Comparison of ENCODE assay signal across 10 cellular contexts in the genomic region with DNA sequence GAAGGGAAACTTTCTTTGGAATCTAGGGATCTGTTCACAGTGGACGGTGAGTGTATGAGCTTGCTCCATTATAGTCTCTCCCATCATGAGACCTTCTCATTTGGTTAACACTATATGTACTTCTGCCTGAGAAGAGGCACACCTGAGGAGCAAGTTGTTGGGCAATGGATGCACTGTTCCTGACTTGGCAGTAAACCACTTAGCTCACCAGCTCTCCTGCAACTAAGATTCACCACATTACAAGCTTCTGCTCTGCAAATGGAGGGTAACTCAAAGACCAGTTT. TPM values are rescaled to one million over a fixed set of nuclear protein-coding genes. Genes with fewer than 3 reads are reported as not detected.
A peak's percentile ranks its signal among the peaks of the same experiment; 100 is the strongest.
DNase-seq lines count a peak whose midpoint lies in the region; TF ChIP-seq lines count a peak whose summit lies in the region.
"Had no signal": no experiment of that assay in that cellular context is flagged by ENCODE, and none has a peak within 500 bp of the region (broad histone marks: within the 10 kb centered on the region; RNA-seq: fewer than 3 reads in every experiment).

No MANE protein-coding gene starts in this region.

- DNase-seq in GM12865 (ENCODE audit: low read depth): no peak
- no peak for DNase-seq in MM.1S
- no peak for DNase-seq in epithelial cell of prostate (ENCODE audit: low read depth, low spot score)
- DNase-seq in adrenal gland: no peak
- no peak for DNase-seq in NCI-H2171 treated with DMSO at 0.1 percent for 48 hours (lab: John Stamatoyannopoulos, UW)
- DNase-seq in foreskin fibroblast: no peak
- DNase-seq in GM10266 (ENCODE audit: extremely low spot score): no peak
- DNase-seq: stimulated activated CD4-positive, alpha-beta T cell treated with anti-CD3 and anti-CD28 coated beads, Interleukin-12 subunit alpha, Interleukin-12 subunit beta, amount 100 ng/mL, for 4 hours; SW 1271 had no signal

- TF ChIP-seq CTCF in GM12865 (IDR thresholded peaks at IDR 0.05; ENCODE audit: insufficient read depth, low read depth, low read length, missing control alignments) (no peak), MM.1S (IDR thresholded peaks at IDR 0.05; ENCODE audit: low read length) (no peak), parathyroid adenoma (IDR thresholded peaks at IDR 0.05) (no peak), adrenal gland (IDR thresholded peaks at IDR 0.05) (no peak), foreskin fibroblast (IDR thresholded peaks at IDR 0.05; ENCODE audit: low read depth, low read length) (no peak), GM10266 (IDR thresholded peaks at IDR 0.05; ENCODE audit: control insufficient read depth, insufficient read depth, low read depth, missing control alignments) (no peak)

- 58 to 69% (median 64%) methylated on average over 1 of the region's 1 CpG for WGBS in adrenal gland, 4 donors

- H3K79me2 ChIP-seq in MM.1S (ENCODE audit: low read length) (peaks cover 84% of the 10 kb centered on the region), parathyroid adenoma (peaks cover 18% of the 10 kb centered on the region)

- H4K20me1 ChIP-seq in MM.1S (ENCODE audit: insufficient read depth, low read length): 0 out of 2 replicates have a peak, but pooled peaks cover 2% of the 10 kb centered on the region

- intact Hi-C loops in adrenal gland (cut with DNase I): no loop called here

- H3K9me2 ChIP-seq in MM.1S (replicated peaks; ENCODE audit: insufficient read depth, low read length): no peaks in the 10 kb centered on the region

- H3K4me1 ChIP-seq in MM.1S (ENCODE audit: low read length) (peaks cover 15% of the 10 kb centered on the region), parathyroid adenoma (peaks cover 5% of the 10 kb centered on the region), adrenal gland (replicated peaks in 1 of 2) (peaks cover 37 to 40% of the 10 kb centered on the region in 2 donors)

- peaks cover 17% of the 10 kb centered on the region for H3F3A ChIP-seq in MM.1S (ENCODE audit: insufficient read depth, low read length)

- 0 out of 2 replicates have a peak overlapping the region, but pooled peaks have one; percentile 5 for H2AFZ ChIP-seq in MM.1S (ENCODE audit: low read length)
- H2AFZ ChIP-seq in parathyroid adenoma: no peak overlapping the region

- peak overlapping the region; percentile 86 for H3K4me2 ChIP-seq in MM.1S (ENCODE audit: low read depth, low read length)
- no peak overlapping the region for H3K4me2 ChIP-seq in parathyroid adenoma (ENCODE audit: low read length)

- peak overlapping the region; percentile 90; the same call in 1 of the 2 replicates for H3K27ac ChIP-seq in MM.1S (ENCODE audit: low read length)
- peak overlapping the region; percentile 65 for H3K27ac ChIP-seq in epithelial cell of prostate
- H3K27ac ChIP-seq in parathyroid adenoma: peak overlapping the region; percentile 19
- H3K27ac ChIP-seq in adrenal gland: peak overlapping the region in 2 of 5 donors; percentile 58 to 79

- H3K4me3 ChIP-seq in GM12865 (ENCODE audit: low read depth, low read length) (peak overlapping the region; percentile 72), MM.1S (ENCODE audit: low read length) (peak overlapping the region; percentile 56), parathyroid adenoma (ENCODE audit: low read depth, low read length) (no peak overlapping the region), adrenal gland (no peak overlapping the region), foreskin fibroblast (ENCODE audit: low read depth in 1 of 2, low read length in 2 of 2) (no peak overlapping the region)

- no peaks in the 10 kb centered on the region for H3K9me3 ChIP-seq in MM.1S (replicated peaks; ENCODE audit: insufficient read depth, low read length)
- H3K9me3 ChIP-seq in parathyroid adenoma (ENCODE audit: control insufficient read depth, low read length): no peaks in the 10 kb centered on the region
- H3K9me3 ChIP-seq in adrenal gland (replicated peaks in 1 of 3): no peaks in the 10 kb centered on the region

- no peaks in the 10 kb centered on the region for H3K27me3 ChIP-seq in MM.1S (replicated peaks; ENCODE audit: insufficient read depth, low read length)
- H3K27me3 ChIP-seq in parathyroid adenoma (ENCODE audit: control insufficient read depth, insufficient read depth, low read length): no peaks in the 10 kb centered on the region
- no peaks in the 10 kb centered on the region for H3K27me3 ChIP-seq in adrenal gland

- 0 out of 2 replicates have a peak overlapping the region, but pooled peaks have one; percentile 61 for H3K9ac ChIP-seq in MM.1S (ENCODE audit: low read length)
- H3K9ac ChIP-seq in parathyroid adenoma: no peak overlapping the region

- no peak for TF ChIP-seq POLR2A in adrenal gland (IDR thresholded peaks at IDR 0.05)

- no peaks in the 10 kb centered on the region for H3K36me3 ChIP-seq in MM.1S (replicated peaks; ENCODE audit: insufficient read depth, low read length)
- no peaks in the 10 kb centered on the region for H3K36me3 ChIP-seq in parathyroid adenoma (ENCODE audit: control insufficient read depth, insufficient read depth, low read length)
- H3K36me3 ChIP-seq in adrenal gland (replicated peaks in 1 of 2): no peaks in the 10 kb centered on the region

RNA-seq across cellular contexts. Expression of a gene that starts 10.2 kb away (rescaled TPM):
- 100 to 1,000 TPM; 189 to 334 (median 230) TPM for total RNA-seq in adrenal gland
- 100 to 1,000 TPM in 2 of 3 donors, 10 to 100 TPM in 1; 85.1 to 108 (median 108) TPM for polyA plus RNA-seq in adrenal gland

Comparison
In these comparisons a context has a peak if more than half of its experiments do, and no peak if none do; other contexts are left out.
1. H3K4me3 ChIP-seq: peak in GM12865 (single experiment) and MM.1S (single experiment); none in parathyroid adenoma (single experiment), adrenal gland (0 of 4) and foreskin fibroblast (0 of 2).